Comparison of ENCODE assay signal across 11 cellular contexts in the genomic region with DNA sequence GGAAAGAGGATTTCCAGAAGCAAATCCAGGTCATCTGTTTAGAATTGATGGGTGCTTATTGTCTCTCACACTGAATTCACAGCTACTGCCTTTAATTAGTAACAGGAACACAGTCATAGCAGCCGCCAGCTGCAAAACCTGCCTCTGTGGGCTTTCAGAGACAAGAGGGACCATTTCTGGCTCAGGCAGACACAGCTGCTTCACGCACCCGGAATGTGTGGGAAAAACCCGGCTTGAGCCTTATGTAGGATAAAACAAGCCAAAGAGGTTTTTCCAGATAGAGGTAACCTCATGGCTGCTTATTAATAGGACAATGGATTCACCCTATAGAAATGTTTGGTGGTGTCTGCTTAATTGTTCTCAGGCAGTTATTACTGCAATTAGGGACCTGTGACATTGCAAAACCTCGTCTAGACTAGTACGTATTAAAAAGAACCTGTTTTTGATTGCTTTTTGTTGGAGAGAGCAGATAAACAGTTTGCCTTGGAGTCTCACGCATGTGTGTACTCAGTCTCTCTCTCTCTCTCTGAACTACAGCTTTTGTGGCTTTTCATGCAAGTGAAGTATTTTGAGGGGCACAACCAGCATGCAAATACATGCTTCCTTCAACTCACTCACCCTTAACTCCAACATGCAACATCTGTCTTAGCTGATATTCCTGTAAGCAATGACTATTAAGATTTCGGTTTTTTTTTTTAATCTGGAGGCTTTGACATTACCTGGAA.
DNase-seq lines count a peak whose midpoint lies in the region; ATAC-seq and TF ChIP-seq lines count a peak whose summit lies in the region.
"Had no signal": no experiment of that assay in that cellular context is flagged by ENCODE, and none has a peak within 500 bp of the region (broad histone marks: within the 10 kb centered on the region; RNA-seq: fewer than 3 reads in every experiment).

No MANE protein-coding gene starts in this region.

- H3K4me1 Mint-ChIP-seq in WTC11: peaks cover 5% of the 10 kb centered on the region

- CTCF ChIA-PET in WTC11 (lab: Charles Lee): no interaction called here

- H3K27ac Mint-ChIP-seq in WTC11: no peak overlapping the region

- 0 out of 2 replicates have a peak, but pooled peaks cover 3% of the 10 kb centered on the region for H3K36me3 Mint-ChIP-seq in WTC11

- no peaks in the 10 kb centered on the region for H3K4me1 ChIP-seq in vagina
- no peaks in the 10 kb centered on the region for H3K4me1 ChIP-seq in lower lobe of right lung

- DNase-seq in choroid plexus epithelial cell (ENCODE audit: low read depth): peak; percentile 10
- DNase-seq in occipital lobe (lab: John Stamatoyannopoulos, UW): peak; percentile 71
- no peak for DNase-seq in vagina (ENCODE audit: extremely low spot score in 2 of 2)
- no peak for DNase-seq in WTC11 (ENCODE audit: low spot score)
- DNase-seq in lower lobe of right lung: no peak
- DNase-seq in activated CD4-positive, alpha-beta T cell treated with anti-CD3 and anti-CD28 coated beads for 48 hours: no peak
- DNase-seq: activated CD4-positive, alpha-beta T cell treated with anti-CD3 and anti-CD28 coated beads for 1 hour; NCI-H446 had no signal

- POLR2A ChIA-PET in WTC11 (lab: Charles Lee): no interaction called here

- H3K4me3 Mint-ChIP-seq in WTC11: no peak overlapping the region

- intact Hi-C loops in vagina (cut with DNase I) (no loop called here), lower lobe of right lung (cut with DNase I) (no loop called here)

- H3K4me3 ChIP-seq in choroid plexus epithelial cell (ENCODE audit: low read depth, low read length) (no peak overlapping the region), vagina (no peak overlapping the region), lower lobe of right lung (no peak overlapping the region)
- H3K4me3 ChIP-seq: skin epidermis had no signal

- H3K27me3 ChIP-seq in vagina (no peaks in the 10 kb centered on the region), lower lobe of right lung (ENCODE audit: low read depth) (no peaks in the 10 kb centered on the region)

- TF ChIP-seq POLR2A in vagina (IDR thresholded peaks at IDR 0.05): no peak

- H3K36me3 ChIP-seq in vagina (no peaks in the 10 kb centered on the region), lower lobe of right lung (no peaks in the 10 kb centered on the region)

- ATAC-seq in GM19025 (IDR thresholded peaks at IDR 0.05; ENCODE audit: low read depth, unreplicated experiment) (peak; percentile 71), HG03460 (IDR thresholded peaks at IDR 0.05; ENCODE audit: unreplicated experiment) (peak; percentile 71), WTC11 (no peak), lower lobe of right lung (no peak)

- peaks cover 3% of the 10 kb centered on the region; the same call in 1 of the 2 replicates for H3K9me3 Mint-ChIP-seq in WTC11

- TF ChIP-seq CTCF in choroid plexus epithelial cell (conservative IDR thresholded peaks at IDR 0.05; ENCODE audit: low read depth, low read length) (no peak), vagina (IDR thresholded peaks at IDR 0.05) (no peak), WTC11 (IDR thresholded peaks at IDR 0.05) (no peak), lower lobe of right lung (IDR thresholded peaks at IDR 0.05) (no peak)

- H3K27ac ChIP-seq in vagina (no peak overlapping the region), lower lobe of right lung (no peak overlapping the region)

- no peaks in the 10 kb centered on the region for H3K27me3 Mint-ChIP-seq in WTC11 (ENCODE audit: low read depth)

- H3K9me3 ChIP-seq in vagina (no peaks in the 10 kb centered on the region), lower lobe of right lung (no peaks in the 10 kb centered on the region)

TF ChIP-seq in WTC11, 78 proteins besides CTCF, POLR2A, EP300 and RAD21:
- TF ChIP-seq ZBTB21 (CRISPR knock-in tag; IDR thresholded peaks at IDR 0.05; ENCODE audit: borderline replicate concordance): no peak
- TF ChIP-seq ZNF232 (CRISPR knock-in tag; IDR thresholded peaks at IDR 0.05): no peak
- no peak for TF ChIP-seq NFATC4 (CRISPR knock-in tag; IDR thresholded peaks at IDR 0.05)
- TF ChIP-seq, protein P1, sequence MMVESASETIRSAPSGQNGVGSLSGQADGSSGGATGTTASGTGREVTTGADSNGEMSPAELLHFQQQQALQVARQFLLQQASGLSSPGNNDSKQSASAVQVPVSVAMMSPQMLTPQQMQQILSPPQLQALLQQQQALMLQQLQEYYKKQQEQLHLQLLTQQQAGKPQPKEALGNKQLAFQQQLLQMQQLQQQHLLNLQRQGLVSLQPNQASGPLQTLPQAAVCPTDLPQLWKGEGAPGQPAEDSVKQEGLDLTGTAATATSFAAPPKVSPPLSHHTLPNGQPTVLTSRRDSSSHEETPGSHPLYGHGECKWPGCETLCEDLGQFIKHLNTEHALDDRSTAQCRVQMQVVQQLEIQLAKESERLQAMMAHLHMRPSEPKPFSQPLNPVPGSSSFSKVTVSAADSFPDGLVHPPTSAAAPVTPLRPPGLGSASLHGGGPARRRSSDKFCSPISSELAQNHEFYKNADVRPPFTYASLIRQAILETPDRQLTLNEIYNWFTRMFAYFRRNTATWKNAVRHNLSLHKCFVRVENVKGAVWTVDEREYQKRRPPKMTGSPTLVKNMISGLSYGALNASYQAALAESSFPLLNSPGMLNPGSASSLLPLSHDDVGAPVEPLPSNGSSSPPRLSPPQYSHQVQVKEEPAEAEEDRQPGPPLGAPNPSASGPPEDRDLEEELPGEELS (CRISPR knock-in tag; IDR thresholded peaks at IDR 0.05): no peak

Comparison
In these comparisons a context has a peak if more than half of its experiments do, and no peak if none do; other contexts are left out.
1. ATAC-seq: peak in GM19025 (single experiment) and HG03460 (single experiment); none in WTC11 (single experiment) and lower lobe of right lung (0 of 2).
2. DNase-seq: peak in choroid plexus epithelial cell (single experiment) and occipital lobe (single experiment); none in vagina (0 of 2), WTC11 (single experiment), lower lobe of right lung (single experiment) and activated CD4-positive, alpha-beta T cell treated with anti-CD3 and anti-CD28 coated beads for 48 hours (single experiment).